ENCODE assay signal across 14 cellular contexts in genomic region chr11:102118937-102119336, GRCh38. TPM values are rescaled to one million over a fixed set of nuclear protein-coding genes. Genes with fewer than 3 reads are reported as not detected.
DNase-seq lines count a peak whose midpoint lies in the region; ATAC-seq and TF ChIP-seq lines count a peak whose summit lies in the region.
"Had no signal": no experiment of that assay in that cellular context is flagged by ENCODE, and none has a peak within 500 bp of the region (broad histone marks: within the 10 kb centered on the region; RNA-seq: fewer than 3 reads in every experiment).

No MANE protein-coding gene starts in this region.

- H2BK120ac ChIP-seq in mesenchymal stem cell (ENCODE audit: low read depth, low read length): no peak overlapping the region

- peak overlapping the region in 1 of 2 experiments; percentile 6 for H2BK12ac ChIP-seq in mesenchymal stem cell (ENCODE audit: low read length in 2 of 2)

- TF ChIP-seq POLR2A in vagina (IDR thresholded peaks at IDR 0.05): no peak

- H3K79me1 ChIP-seq in mesenchymal stem cell (replicated peaks; ENCODE audit: low read length, poor library complexity, severe bottlenecking): no peaks in the 10 kb centered on the region

- no peak overlapping the region for H4K8ac ChIP-seq in mesenchymal stem cell (ENCODE audit: low read length)

- no peak overlapping the region for H2AFZ ChIP-seq in SK-N-SH (ENCODE audit: low read depth)
- H2AFZ ChIP-seq in mesenchymal stem cell (ENCODE audit: low read depth, low read length): no peak overlapping the region

- H4K91ac ChIP-seq in mesenchymal stem cell (ENCODE audit: low read length): no peak overlapping the region

- peaks cover 57% of the 10 kb centered on the region for H3F3A ChIP-seq in SK-N-SH (replicated peaks; ENCODE audit: insufficient read depth)

- no peak overlapping the region for H3K14ac ChIP-seq in mesenchymal stem cell (ENCODE audit: low read length in 2 of 2)

- H3K9me2 ChIP-seq in SK-N-SH: no peaks in the 10 kb centered on the region

- H3K36me3 Mint-ChIP-seq in chondrocyte (ENCODE audit: low read depth) (peaks cover 7% of the 10 kb centered on the region), endothelial cell (ENCODE audit: low read depth, unreplicated experiment) (peaks cover 44% of the 10 kb centered on the region)
- H3K36me3 Mint-ChIP-seq: CD4-positive, alpha-beta memory T cell had no signal

- TF ChIP-seq CTCF in SK-N-SH (IDR thresholded peaks at IDR 0.05) (no peak), chondrocyte (IDR thresholded peaks at IDR 0.05) (no peak), vagina (IDR thresholded peaks at IDR 0.05) (no peak), endothelial cell (IDR thresholded peaks at IDR 0.05; ENCODE audit: unreplicated experiment) (no peak)

- H3K27me3 Mint-ChIP-seq in chondrocyte (ENCODE audit: low read depth) (no peaks in the 10 kb centered on the region), endothelial cell (ENCODE audit: unreplicated experiment) (no peaks in the 10 kb centered on the region)

- TF ChIP-seq RAD21 in SK-N-SH (IDR thresholded peaks at IDR 0.05; ENCODE audit: low read length): no peak

- peak overlapping the region in 1 of 2 experiments; percentile 97; a peak in 1 of 4 replicates for H3K27ac ChIP-seq in SK-N-SH (ENCODE audit: low read depth in 2 of 2, low read length in 1 of 2)
- no peak overlapping the region for H3K27ac ChIP-seq in mesenchymal stem cell (ENCODE audit: low read length, poor library complexity, severe bottlenecking)
- peak overlapping the region; percentile 9 for H3K27ac ChIP-seq in vagina

- H2AK5ac ChIP-seq in mesenchymal stem cell (ENCODE audit: low read length, severe bottlenecking): peak overlapping the region; percentile 27

- H3K9me3 Mint-ChIP-seq in chondrocyte (ENCODE audit: low read depth) (peaks cover 4% of the 10 kb centered on the region), endothelial cell (ENCODE audit: unreplicated experiment) (no peaks in the 10 kb centered on the region)

- H3K79me2 ChIP-seq in SK-N-SH (ENCODE audit: insufficient read depth): peaks cover 100% of the 10 kb centered on the region

- H3K4me3 ChIP-seq in SK-N-SH (ENCODE audit: low read depth in 2 of 2, low read length in 1 of 2) (no peak overlapping the region; a peak in 1 of 4 replicates), mesenchymal stem cell (ENCODE audit: insufficient read depth in 1 of 2, low read depth in 1 of 2, low read length in 2 of 2) (no peak overlapping the region), vagina (no peak overlapping the region)
- H3K4me3 ChIP-seq: mucosa of descending colon had no signal

- ATAC-seq in SK-N-SH treated with all-trans-retinoic acid at 6 μM for 48 hours (no peak), HG03354 (IDR thresholded peaks at IDR 0.05; ENCODE audit: poor library complexity, severe bottlenecking, unreplicated experiment) (no peak)
- ATAC-seq: mucosa of descending colon had no signal

- H3K27ac Mint-ChIP-seq in chondrocyte (ENCODE audit: unreplicated experiment) (peak overlapping the region; percentile 91), endothelial cell (ENCODE audit: unreplicated experiment) (no peak overlapping the region)
- H3K27ac Mint-ChIP-seq: CD4-positive, alpha-beta memory T cell had no signal

- H3K9me3 ChIP-seq in SK-N-SH (no peaks in the 10 kb centered on the region; the same call in 1 of the 2 replicates), mesenchymal stem cell (ENCODE audit: control insufficient read depth, low read length) (no peaks in the 10 kb centered on the region), vagina (no peaks in the 10 kb centered on the region)
- H3K9me3 ChIP-seq: mucosa of descending colon had no signal

- H2BK5ac ChIP-seq in mesenchymal stem cell (ENCODE audit: low read depth, low read length, poor library complexity, severe bottlenecking): no peak overlapping the region

- H3K36me3 ChIP-seq in SK-N-SH (replicated peaks in 1 of 2; ENCODE audit: control insufficient read depth in 1 of 2, insufficient read depth in 2 of 2, low read length in 1 of 2): peaks cover 5 to 49% of the 10 kb centered on the region in 2 experiments
- H3K36me3 ChIP-seq in mesenchymal stem cell (ENCODE audit: control insufficient read depth in 1 of 2, insufficient read depth in 2 of 2, low read depth in 1 of 2, low read length in 2 of 2): peaks cover 5 to 43% of the 10 kb centered on the region in 2 experiments
- H3K36me3 ChIP-seq in vagina: no peaks in the 10 kb centered on the region

- no peak for TF ChIP-seq EP300 in SK-N-SH (IDR thresholded peaks at IDR 0.05; ENCODE audit: borderline replicate concordance in 1 of 2, low read depth in 1 of 2, low read length in 1 of 2)

- H4K20me1 ChIP-seq in SK-N-SH (ENCODE audit: insufficient read depth): peaks cover 25% of the 10 kb centered on the region; the same call in 1 of the 2 replicates

- H3K4ac ChIP-seq in mesenchymal stem cell (ENCODE audit: low read depth in 1 of 2, low read length in 2 of 2): no peak overlapping the region

- no peaks in the 10 kb centered on the region for H3K27me3 ChIP-seq in SK-N-SH (ENCODE audit: insufficient read depth)
- no peaks in the 10 kb centered on the region for H3K27me3 ChIP-seq in mesenchymal stem cell (ENCODE audit: control insufficient read depth in 1 of 2, insufficient read depth in 1 of 2, low read length in 2 of 2)
- H3K27me3 ChIP-seq in vagina: no peaks in the 10 kb centered on the region

- DNase-seq in SK-N-SH (no peak), chondrocyte (ENCODE audit: low spot score) (no peak), mesenchymal stem cell (no peak), vagina (ENCODE audit: extremely low spot score in 2 of 2) (no peak), endothelial cell (ENCODE audit: low spot score) (no peak), pons (ENCODE audit: low spot score) (no peak)
- DNase-seq: activated gamma-delta T cell; aorta; CD4-positive, alpha-beta memory T cell; KG1; mucosa of descending colon; NCI-H446 treated with DMSO at 0.1 percent for 48 hours had no signal

- no peak overlapping the region for H3K18ac ChIP-seq in mesenchymal stem cell (ENCODE audit: low read depth in 1 of 2, low read length in 2 of 2)

- H3K9ac ChIP-seq in SK-N-SH (no peak overlapping the region; the same call in 1 of the 2 replicates), mesenchymal stem cell (ENCODE audit: low read length) (peak overlapping the region; percentile 31)

- H3K4me3 Mint-ChIP-seq in chondrocyte (ENCODE audit: unreplicated experiment) (no peak overlapping the region), endothelial cell (ENCODE audit: unreplicated experiment) (no peak overlapping the region)
- H3K4me3 Mint-ChIP-seq: CD4-positive, alpha-beta memory T cell had no signal

- H3K4me1 ChIP-seq in SK-N-SH (ENCODE audit: control insufficient read depth in 1 of 2, insufficient read depth in 2 of 2, low read depth in 1 of 2, low read length in 1 of 2) (peaks cover 0 to 71% of the 10 kb centered on the region in 2 experiments; a peak in 3 of 4 replicates), mesenchymal stem cell (ENCODE audit: control insufficient read depth, insufficient read depth, low read depth, low read length) (peaks cover 6% of the 10 kb centered on the region), vagina (peaks cover 74% of the 10 kb centered on the region)

- peak overlapping the region; percentile 38 for H3K4me2 ChIP-seq in SK-N-SH
- H3K4me2 ChIP-seq in mesenchymal stem cell (ENCODE audit: low read length, poor library complexity, severe bottlenecking): peak overlapping the region; percentile 52

- H2BK15ac ChIP-seq in mesenchymal stem cell (ENCODE audit: low read depth, poor library complexity, severe bottlenecking): no peak overlapping the region

- POLR2A ChIA-PET in SK-N-SH (lab: Yijun Ruan, JAX): no interaction called here

- H3K4me1 Mint-ChIP-seq in chondrocyte (ENCODE audit: low read depth): peaks cover 79% of the 10 kb centered on the region
- peaks cover 24% of the 10 kb centered on the region for H3K4me1 Mint-ChIP-seq in endothelial cell (ENCODE audit: unreplicated experiment)

- 30% methylated on average over 3 of the region's 3 CpGs for WGBS in SK-N-SH (ENCODE audit: low lambda C conversion rate)
- 30% methylated on average over 2 of the region's 3 CpGs for WGBS in mesenchymal stem cell

- CTCF ChIA-PET in SK-N-SH (lab: Yijun Ruan, JAX): no interaction called here

- H3K23ac ChIP-seq in mesenchymal stem cell (ENCODE audit: low read length in 2 of 2): no peak overlapping the region

- intact Hi-C loops in vagina (cut with DNase I): no loop called here

TF ChIP-seq in SK-N-SH, 30 proteins besides CTCF, POLR2A, EP300 and RAD21 (continues in another document):
- TF ChIP-seq FOSL2 (IDR thresholded peaks at IDR 0.05; ENCODE audit: borderline replicate concordance, low read depth): no peak
- no peak for TF ChIP-seq TCF12 (IDR thresholded peaks at IDR 0.05)

TF ChIP-seq in SK-N-SH treated with all-trans-retinoic acid at 6 μM for 48 hours, 23 proteins besides CTCF, POLR2A, EP300 and RAD21 (continues in another document):
- TF ChIP-seq TCF4 (CRISPR knock-in tag; IDR thresholded peaks at IDR 0.05; ENCODE audit: borderline replicate concordance): no peak
- TF ChIP-seq OSR1 (CRISPR knock-in tag; IDR thresholded peaks at IDR 0.05): no peak
- TF ChIP-seq TOX (CRISPR knock-in tag; IDR thresholded peaks at IDR 0.05; ENCODE audit: borderline replicate concordance): no peak
- TF ChIP-seq ZNF70 (CRISPR knock-in tag; IDR thresholded peaks at IDR 0.05): no peak

RNA-seq across cellular contexts. Expression of gene YAP1, which starts 8.7 kb away (rescaled TPM):
- polyA plus RNA-seq in SK-N-SH (2012; rRNA removed): 50.8 and 53.2 TPM in 2 replicates
- polyA plus RNA-seq in SK-N-SH (2012; cell fraction: cytosol; rRNA removed): 41.4 and 59.2 TPM in 2 replicates
- 43.5 and 59.3 TPM in 2 replicates for polyA plus RNA-seq in SK-N-SH (2012; cell fraction: nucleus; rRNA removed)
- total RNA-seq in chondrocyte (114 to 132 TPM (median 116 TPM) in 3 replicates), vagina (232 TPM), endothelial cell (ENCODE audit: unreplicated experiment) (158 TPM)
- polyA plus RNA-seq in mesenchymal stem cell (2013, experiment 1 of 2): 85.8 TPM
- polyA plus RNA-seq in mesenchymal stem cell (2013, experiment 2 of 2): 87.1 TPM
- polyA plus RNA-seq: CD4-positive, alpha-beta memory T cell had no signal
